In genomic region chr12:4272014-4272975, GRCh38 we compare ENCODE assay signal across 8 cellular contexts. TPM values are rescaled to one million over a fixed set of nuclear protein-coding genes. Genes with fewer than 3 reads are reported as not detected.
DNase-seq lines count a peak whose midpoint lies in the region; ATAC-seq and TF ChIP-seq lines count a peak whose summit lies in the region.

No MANE protein-coding gene starts in this region.

- H2BK15ac ChIP-seq in IMR-90 (ENCODE audit: low read depth, low read length): no peak overlapping the region

- no peak overlapping the region for H2BK120ac ChIP-seq in IMR-90 (ENCODE audit: low read depth, low read length)

- CTCF ChIA-PET in CD4-positive, alpha-beta memory T cell (lab: Charles Lee; ENCODE audit: partially characterized antibody): interaction anchor here (0.6 to 16.3 kb wide), 14 partner anchors 15 to 385 kb away, joined by 3 to 304 read pairs (median 4); no protein-coding TSS in a partner anchor
- CTCF ChIA-PET in IMR-90 (lab: Yijun Ruan, JAX): interaction anchor here (0.6 to 0.9 kb wide), 2 partner anchors 165 to 171 kb away, joined by 3 to 6 read pairs; no protein-coding TSS in a partner anchor

- H3K23ac ChIP-seq in IMR-90 (ENCODE audit: low read depth, low read length): no peak overlapping the region

- 5% methylated on average over 14 of the region's 70 CpGs; no CpG with 5 or more reads in 1 of the 2 experiments for WGBS in IMR-90 (ENCODE audit: extremely low coverage in 2 of 2, insufficient read length in 1 of 2), 2 experiments
- WGBS in right lobe of liver (ENCODE audit: insufficient coverage, low coverage, low lambda C conversion rate, missing lambda C conversion rate): 2% methylated on average over 41 of the region's 70 CpGs

- H3K4ac ChIP-seq in IMR-90 (ENCODE audit: low read depth, low read length): no peak overlapping the region

- no peak overlapping the region for H4K8ac ChIP-seq in IMR-90 (ENCODE audit: low read depth in 2 of 2, low read length in 2 of 2)

- ATAC-seq in GM19468 (IDR thresholded peaks at IDR 0.05; ENCODE audit: extremely low read depth, unreplicated experiment) (peak; percentile 31), IMR-90 (ENCODE audit: low read depth) (peak; percentile 14; the same call in 1 of the 2 replicates), right lobe of liver (peak; percentile 31 to 41 (median 36))

- H3K9ac ChIP-seq in IMR-90 (ENCODE audit: low read depth, low read length): no peak overlapping the region

- no peak for TF ChIP-seq POLR2A in IMR-90 (IDR thresholded peaks at IDR 0.05; ENCODE audit: low read depth, low read length)
- TF ChIP-seq POLR2A in right lobe of liver (IDR thresholded peaks at IDR 0.05): no peak

- dilution Hi-C loops in IMR-90 (cut with HindIII; ENCODE audit: low sequenced_read_pairs, unreplicated experiment): no loop called here

- H3K9me1 ChIP-seq in IMR-90 (ENCODE audit: insufficient read depth, low read length): no peaks in the 10 kb centered on the region

- no peak overlapping the region for H3K14ac ChIP-seq in IMR-90 (replicated peaks; ENCODE audit: low read depth, low read length)

- H3K27ac ChIP-seq in CD4-positive, alpha-beta memory T cell (ENCODE audit: low read depth, low read length): peak overlapping the region; percentile 91
- H3K27ac ChIP-seq in IMR-90 (ENCODE audit: insufficient read depth, low read length): no peak overlapping the region
- H3K27ac ChIP-seq in cingulate gyrus (ENCODE audit: low read depth, low read length): peak overlapping the region; percentile 54
- H3K27ac ChIP-seq in right lobe of liver: peak overlapping the region in 2 of 3 donors; percentile 40 to 51

- H3K4me3 ChIP-seq in CD4-positive, alpha-beta memory T cell (ENCODE audit: low read length in 2 of 2): peak overlapping the region; percentile 84 to 96
- peak overlapping the region; percentile 14; the same call in 1 of the 2 replicates for H3K4me3 ChIP-seq in IMR-90 (ENCODE audit: insufficient read depth, low read depth, low read length)
- H3K4me3 ChIP-seq in right lobe of liver: peak overlapping the region in 2 of 3 donors; percentile 6 to 25

- no peak for TF ChIP-seq RAD21 in IMR-90 (IDR thresholded peaks at IDR 0.05; ENCODE audit: low read length)

- no peak overlapping the region for H2BK5ac ChIP-seq in IMR-90 (ENCODE audit: low read depth, low read length, poor library complexity, severe bottlenecking)

- TF ChIP-seq CTCF in IMR-90 (conservative IDR thresholded peaks at IDR 0.05; ENCODE audit: low read depth, low read length) (no peak), right lobe of liver (IDR thresholded peaks at IDR 0.05) (no peak)

- peak overlapping the region; percentile 36; the same call in 1 of the 2 replicates for H3K4me2 ChIP-seq in IMR-90 (ENCODE audit: low read depth, low read length)

- H3K27me3 Mint-ChIP-seq in CD4-positive, alpha-beta memory T cell: peaks cover 1 to 6% of the 10 kb centered on the region in 2 donors

- H4K91ac ChIP-seq in IMR-90 (ENCODE audit: insufficient read depth, low read depth, low read length): no peak overlapping the region

- peaks cover 13 to 55% of the 10 kb centered on the region in 2 donors for H3K36me3 Mint-ChIP-seq in CD4-positive, alpha-beta memory T cell

- BruUV-seq in IMR-90 (replicated peaks; lab: Mats Ljungman, UMichigan): no TSS peak

- H3K36me3 ChIP-seq in CD4-positive, alpha-beta memory T cell (ENCODE audit: insufficient read depth, low read length): peaks cover 8% of the 10 kb centered on the region
- H3K36me3 ChIP-seq in IMR-90 (ENCODE audit: control insufficient read depth, insufficient read depth, low read length): no peaks in the 10 kb centered on the region; the same call in 1 of the 2 replicates
- H3K36me3 ChIP-seq in right lobe of liver: no peaks in the 10 kb centered on the region

- peaks cover 0 to 4% (median 0%) of the 10 kb centered on the region in 8 donors for H3K9me3 Mint-ChIP-seq in CD4-positive, alpha-beta memory T cell

- H3K56ac ChIP-seq in IMR-90 (ENCODE audit: extremely low read depth, insufficient read depth, low read length): no peak overlapping the region

- no peak overlapping the region for H4K5ac ChIP-seq in IMR-90 (ENCODE audit: low read depth, low read length)

- H3K4me3 Mint-ChIP-seq in CD4-positive, alpha-beta memory T cell: peak overlapping the region; percentile 91 to 99 (median 96)

- H3K18ac ChIP-seq in IMR-90 (ENCODE audit: low read depth, low read length): no peak overlapping the region

- peaks cover 49% of the 10 kb centered on the region for H3K4me1 ChIP-seq in CD4-positive, alpha-beta memory T cell (ENCODE audit: insufficient read depth, low read length)
- H3K4me1 ChIP-seq in IMR-90 (ENCODE audit: control insufficient read depth, insufficient read depth, low read length) (peaks cover 3% of the 10 kb centered on the region; the same call in 1 of the 2 replicates), right lobe of liver (peaks cover 0 to 40% (median 0%) of the 10 kb centered on the region in 4 donors)

- peak; percentile 87 to 97 (median 91) for DNase-seq in CD4-positive, alpha-beta memory T cell
- DNase-seq in IMR-90 (peak; percentile 6), right lobe of liver (peak in 2 of 3 donors; percentile 62 to 71), NCI-H1694 (lab: John Stamatoyannopoulos, UW) (no peak)
- peak; percentile 92 for DNase-seq in activated CD4-positive, alpha-beta T cell treated with anti-CD3 and anti-CD28 coated beads for 48 hours
- DNase-seq in stimulated activated CD4-positive, alpha-beta T cell treated with anti-CD3 and anti-CD28 coated beads, Interleukin-4, amount 100 ng/mL, for 1 hour: peak; percentile 86

- POLR2A ChIA-PET in CD4-positive, alpha-beta memory T cell (lab: Charles Lee; ENCODE audit: partially characterized antibody): interaction anchor here (0.6 to 13.1 kb wide), 44 partner anchors 10 to 519 kb away, joined by 3 to 253 read pairs (median 5); partner anchors contain the start of genes CRACR2A, PARP11 and TIGAR
- POLR2A ChIA-PET in IMR-90 (lab: Charles Lee; ENCODE audit: unreplicated experiment): no interaction called here

- H2BK20ac ChIP-seq in IMR-90 (ENCODE audit: low read depth, low read length): no peak overlapping the region

- intact Hi-C loops in CD4-positive, alpha-beta memory T cell (cut with micrococcal nuclease): loop anchor here (1.0 to 5.0 kb wide), 2 partner anchors 49 to 520 kb away; partner anchors contain the start of genes CRACR2A and TIGAR
- intact Hi-C loops in IMR-90 (cut with micrococcal nuclease) (no loop called here), right lobe of liver (cut with DNase I) (loop anchor here in 1 of 2 donors (10.0 kb wide), 3 partner anchors 157 to 977 kb away; no protein-coding TSS in a partner anchor)

- peaks cover 28 to 74% (median 34%) of the 10 kb centered on the region in 4 donors for H3K4me1 Mint-ChIP-seq in CD4-positive, alpha-beta memory T cell

- peak overlapping the region; percentile 97 to 100 (median 98) for H3K27ac Mint-ChIP-seq in CD4-positive, alpha-beta memory T cell

- in situ Hi-C loops in IMR-90 (cut with MboI; ENCODE audit: low sequenced_read_pairs): no loop called here

- H2AK9ac ChIP-seq in IMR-90 (replicated peaks; ENCODE audit: low read depth, low read length, poor library complexity): no peak overlapping the region

- H4K20me1 ChIP-seq in IMR-90 (ENCODE audit: insufficient read depth, low read length): no peaks in the 10 kb centered on the region

- no peaks in the 10 kb centered on the region for H3K9me3 ChIP-seq in CD4-positive, alpha-beta memory T cell (ENCODE audit: control insufficient read depth in 1 of 2, low read length in 2 of 2)
- H3K9me3 ChIP-seq in IMR-90 (ENCODE audit: control insufficient read depth, insufficient read depth, low read length): peaks cover 4% of the 10 kb centered on the region
- H3K9me3 ChIP-seq in right lobe of liver: no peaks in the 10 kb centered on the region

- no peaks in the 10 kb centered on the region for H3K27me3 ChIP-seq in CD4-positive, alpha-beta memory T cell (ENCODE audit: insufficient read depth, low read length)
- H3K27me3 ChIP-seq in IMR-90 (ENCODE audit: control insufficient read depth, insufficient read depth, low read length): peaks cover 83% of the 10 kb centered on the region
- peaks cover 0 to 54% of the 10 kb centered on the region in 2 donors for H3K27me3 ChIP-seq in right lobe of liver

- peak overlapping the region; percentile 52 for H2AFZ ChIP-seq in IMR-90 (replicated peaks; ENCODE audit: low read length, poor library complexity)

- 0 out of 2 replicates have a peak overlapping the region, but pooled peaks have one; percentile 14 for H2AK5ac ChIP-seq in IMR-90 (ENCODE audit: low read depth, low read length)

- H3K79me1 ChIP-seq in IMR-90 (ENCODE audit: low read depth in 1 of 2, low read length in 2 of 2): no peaks in the 10 kb centered on the region

TF ChIP-seq in IMR-90, 13 proteins besides CTCF, POLR2A, EP300 and RAD21 (continues in another document):
- TF ChIP-seq NFE2L2 (IDR thresholded peaks at IDR 0.05; ENCODE audit: low read depth, low read length): no peak
- no peak for TF ChIP-seq RCOR1 (IDR thresholded peaks at IDR 0.05; ENCODE audit: insufficient replicate concordance, low read length)
- TF ChIP-seq RFX5 (IDR thresholded peaks at IDR 0.05; ENCODE audit: low read depth, low read length): peak; percentile 91
- TF ChIP-seq ELK1 (IDR thresholded peaks at IDR 0.05; ENCODE audit: borderline replicate concordance, low read depth, low read length): no peak
- TF ChIP-seq FOS (IDR thresholded peaks at IDR 0.05; ENCODE audit: low read depth, low read length): no peak

RNA-seq across cellular contexts. Expression of gene CCND2, which starts 1.3 kb away (rescaled TPM):
- 100 to 1,000 TPM; 150 to 151 TPM for total RNA-seq in CD4-positive, alpha-beta memory T cell
- 100 to 1,000 TPM in 1 of 2 donors, 10 to 100 TPM in 1; 83.3 to 103 TPM for polyA plus RNA-seq in CD4-positive, alpha-beta memory T cell
- total RNA-seq in IMR-90 (2012; rRNA removed) (2.3 and 2.8 TPM in 2 replicates), right lobe of liver (1 to 10 TPM; 1.1 to 6.2 (median 1.5) TPM)
- 0.73 and 1.1 TPM in 2 replicates for polyA plus RNA-seq in IMR-90 (2012; rRNA removed)
- 0.54 and 0.88 TPM in 2 replicates for polyA plus RNA-seq in IMR-90 (2012; cell fraction: cytosol; rRNA removed)
- polyA plus RNA-seq in IMR-90 (2012; cell fraction: nucleus; rRNA removed; ENCODE audit: low replicate concordance): 0.37 and 0.96 TPM in 2 replicates

RNA-seq across cellular contexts. Expression of gene TIGAR, which starts 48.7 kb away (rescaled TPM):
- 10 to 100 TPM; 15.2 to 17.3 TPM for total RNA-seq in CD4-positive, alpha-beta memory T cell
- polyA plus RNA-seq in CD4-positive, alpha-beta memory T cell: 1 to 10 TPM; 1.9 to 2.7 TPM
- 7.3 and 13.9 TPM in 2 replicates for total RNA-seq in IMR-90 (2012; rRNA removed)
- 9.2 and 13.7 TPM in 2 replicates for polyA plus RNA-seq in IMR-90 (2012; rRNA removed)
- 1.3 and 2.7 TPM in 2 replicates for polyA plus RNA-seq in IMR-90 (2012; cell fraction: cytosol; rRNA removed)
- polyA plus RNA-seq in IMR-90 (2012; cell fraction: nucleus; rRNA removed; ENCODE audit: low replicate concordance): 0.30 and 5.4 TPM in 2 replicates
- 1 to 10 TPM; 4.0 to 9.1 (median 5.1) TPM for total RNA-seq in right lobe of liver

Comparison
In these comparisons a context has a peak if more than half of its experiments do, and no peak if none do; other contexts are left out.
1. H3K4me3 ChIP-seq: peak in every context shown above with its lines; median percentile 90 in CD4-positive, alpha-beta memory T cell; 16 in right lobe of liver; 14 in IMR-90.
2. RNA of gene CCND2, which starts 1.3 kb away (total RNA-seq): 150 to 151 TPM in CD4-positive, alpha-beta memory T cell; 2.3 to 2.8 TPM in IMR-90 and 1.1 to 6.2 TPM in right lobe of liver; every median in the first group is over 10 times any median in the second.
3. Peak in every context shown above with its lines, with median percentiles within 50 percentile points of each other: ATAC-seq.